1 cellular context compared by ENCODE assay signal in the genomic region with DNA sequence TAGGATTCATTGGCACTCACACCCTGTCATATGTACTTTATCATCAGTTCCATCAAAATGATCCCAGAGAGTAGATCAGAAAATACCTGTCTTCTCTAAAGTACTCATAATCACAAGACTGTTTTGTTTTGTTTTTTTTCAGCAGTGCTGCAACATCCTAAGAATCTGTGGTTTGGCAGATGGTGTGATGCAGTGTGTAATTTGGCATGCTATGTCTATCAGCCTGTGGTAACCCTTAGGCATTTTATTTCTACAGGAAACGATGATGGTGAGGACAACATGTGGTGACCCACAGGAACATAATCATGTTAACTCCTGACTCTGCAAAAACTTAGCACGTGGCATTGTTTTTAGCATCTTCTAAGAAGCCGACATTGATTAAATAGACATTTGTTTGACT.
TF ChIP-seq lines count a peak whose summit lies in the region.

No MANE protein-coding gene starts in this region.

TF ChIP-seq in SK-N-SH, 30 proteins besides CTCF, POLR2A, EP300 and RAD21 (continued from another document):
- TF ChIP-seq, protein P1, sequence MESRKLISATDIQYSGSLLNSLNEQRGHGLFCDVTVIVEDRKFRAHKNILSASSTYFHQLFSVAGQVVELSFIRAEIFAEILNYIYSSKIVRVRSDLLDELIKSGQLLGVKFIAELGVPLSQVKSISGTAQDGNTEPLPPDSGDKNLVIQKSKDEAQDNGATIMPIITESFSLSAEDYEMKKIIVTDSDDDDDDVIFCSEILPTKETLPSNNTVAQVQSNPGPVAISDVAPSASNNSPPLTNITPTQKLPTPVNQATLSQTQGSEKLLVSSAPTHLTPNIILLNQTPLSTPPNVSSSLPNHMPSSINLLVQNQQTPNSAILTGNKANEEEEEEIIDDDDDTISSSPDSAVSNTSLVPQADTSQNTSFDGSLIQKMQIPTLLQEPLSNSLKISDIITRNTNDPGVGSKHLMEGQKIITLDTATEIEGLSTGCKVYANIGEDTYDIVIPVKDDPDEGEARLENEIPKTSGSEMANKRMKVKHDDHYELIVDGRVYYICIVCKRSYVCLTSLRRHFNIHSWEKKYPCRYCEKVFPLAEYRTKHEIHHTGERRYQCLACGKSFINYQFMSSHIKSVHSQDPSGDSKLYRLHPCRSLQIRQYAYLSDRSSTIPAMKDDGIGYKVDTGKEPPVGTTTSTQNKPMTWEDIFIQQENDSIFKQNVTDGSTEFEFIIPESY (IDR thresholded peaks at IDR 0.05; ENCODE audit: borderline replicate concordance, low read depth), result no peak
- TF ChIP-seq ELF1 (IDR thresholded peaks at IDR 0.05) (no peak), SIN3A (IDR thresholded peaks at IDR 0.05; ENCODE audit: borderline replicate concordance, low read depth, low read length) (no peak), RFX5 (IDR thresholded peaks at IDR 0.05; ENCODE audit: low read length) (no peak), TAF1 (IDR thresholded peaks at IDR 0.05; ENCODE audit: borderline replicate concordance, low read depth, low read length) (no peak)
- TF ChIP-seq, protein P2, sequence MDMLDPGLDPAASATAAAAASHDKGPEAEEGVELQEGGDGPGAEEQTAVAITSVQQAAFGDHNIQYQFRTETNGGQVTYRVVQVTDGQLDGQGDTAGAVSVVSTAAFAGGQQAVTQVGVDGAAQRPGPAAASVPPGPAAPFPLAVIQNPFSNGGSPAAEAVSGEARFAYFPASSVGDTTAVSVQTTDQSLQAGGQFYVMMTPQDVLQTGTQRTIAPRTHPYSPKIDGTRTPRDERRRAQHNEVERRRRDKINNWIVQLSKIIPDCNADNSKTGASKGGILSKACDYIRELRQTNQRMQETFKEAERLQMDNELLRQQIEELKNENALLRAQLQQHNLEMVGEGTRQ (IDR thresholded peaks at IDR 0.05; ENCODE audit: borderline replicate concordance, low read depth, low read length), result no peak
